Comparison of ENCODE assay signal across 8 cellular contexts in the genomic region with DNA sequence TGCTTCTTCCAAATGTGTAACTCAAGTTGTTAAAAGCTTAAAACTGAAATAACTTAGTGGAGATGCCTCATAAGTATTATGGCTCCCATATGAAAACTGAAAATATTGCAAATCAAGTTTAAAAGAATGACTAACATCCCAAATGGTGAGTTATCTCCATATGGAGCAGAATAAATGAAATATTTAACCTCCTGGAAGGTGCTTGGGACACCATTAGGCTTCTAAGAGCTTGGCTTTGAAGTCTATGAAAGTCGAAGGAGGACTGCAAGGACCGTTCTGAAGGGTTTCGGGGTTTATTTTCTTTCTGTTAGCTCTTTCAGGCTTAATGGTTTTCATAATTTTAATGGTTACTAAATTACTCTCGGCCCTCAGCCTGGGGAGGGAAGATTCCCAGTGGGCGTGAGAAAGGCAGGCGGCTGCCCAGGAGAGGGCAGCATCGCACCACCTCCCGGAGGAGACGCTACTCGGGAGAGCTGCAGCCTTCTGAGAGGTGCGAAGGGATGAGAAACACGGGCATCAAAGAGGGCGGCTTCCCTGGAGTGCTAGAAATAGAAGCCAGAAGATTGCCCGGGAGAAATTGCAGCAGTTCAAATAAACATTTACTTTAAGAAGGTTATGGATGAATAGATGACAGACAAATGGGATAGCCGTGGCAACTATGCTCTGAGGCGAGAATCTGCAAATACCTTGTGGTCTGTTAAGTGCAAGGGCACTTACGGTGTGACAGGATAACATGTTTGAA. TPM values are rescaled to one million over a fixed set of nuclear protein-coding genes. Genes with fewer than 3 reads are reported as not detected.
A peak's percentile ranks its signal among the peaks of the same experiment; 100 is the strongest.
DNase-seq lines count a peak whose midpoint lies in the region; ATAC-seq and TF ChIP-seq lines count a peak whose summit lies in the region.

No MANE protein-coding gene starts in this region.

- TF ChIP-seq CTCF in AG04450 (IDR thresholded peaks at IDR 0.05; ENCODE audit: low read depth, low read length) (peak; percentile 99), colonic mucosa (IDR thresholded peaks at IDR 0.05) (peak; percentile 82), left lung (IDR thresholded peaks at IDR 0.05) (peak; percentile 84 to 89)

- intact Hi-C loops in activated CD4-positive, alpha-beta T cell treated with anti-CD3 and anti-CD28 coated beads, Interleukin-2, amount 10 ng/mL, durations not matched to agents 24 days and 14 days (cut with micrococcal nuclease): loop anchor here (1.0 to 10.0 kb wide), 7 partner anchors 49 to 793 kb away; partner anchors contain the start of gene RAB3GAP1
- intact Hi-C loops in colonic mucosa (cut with DNase I) (loop anchor here (2.0 to 10.0 kb wide), 2 partner anchors 707 to 791 kb away; no protein-coding TSS in a partner anchor), left lung (cut with DNase I) (loop anchor here in 1 of 2 donors (5.0 kb wide), 1 partner anchor 708 kb away; no protein-coding TSS in a partner anchor)

- no peaks in the 10 kb centered on the region for H3K9me3 ChIP-seq in AG04450 (ENCODE audit: control insufficient read depth, insufficient read depth, low read length)
- H3K9me3 ChIP-seq in colonic mucosa: no peaks in the 10 kb centered on the region
- H3K9me3 ChIP-seq in left lung: no peaks in the 10 kb centered on the region

- H3K27me3 ChIP-seq in AG04450 (ENCODE audit: control insufficient read depth, insufficient read depth, low read length) (peaks cover 15% of the 10 kb centered on the region), colonic mucosa (no peaks in the 10 kb centered on the region), left lung (peaks cover 9 to 28% of the 10 kb centered on the region in 2 donors)

- H3K27me3 Mint-ChIP-seq in activated CD4-positive, alpha-beta T cell treated with anti-CD3 and anti-CD28 coated beads, Interleukin-2, amount 10 ng/mL, durations not matched to agents 24 days and 14 days: peaks cover 21% of the 10 kb centered on the region

- H3K9ac ChIP-seq in colonic mucosa (ENCODE audit: low read depth in 2 of 2, low read length in 2 of 2): no peak overlapping the region

- H3K27ac Mint-ChIP-seq in activated CD4-positive, alpha-beta T cell treated with anti-CD3 and anti-CD28 coated beads, Interleukin-2, amount 10 ng/mL, durations not matched to agents 24 days and 14 days: no peak overlapping the region

- H3K4me3 Mint-ChIP-seq in activated CD4-positive, alpha-beta T cell treated with anti-CD3 and anti-CD28 coated beads, Interleukin-2, amount 10 ng/mL, durations not matched to agents 24 days and 14 days: peak overlapping the region; percentile 30

- no peaks in the 10 kb centered on the region for H3K36me3 Mint-ChIP-seq in activated CD4-positive, alpha-beta T cell treated with anti-CD3 and anti-CD28 coated beads, Interleukin-2, amount 10 ng/mL, durations not matched to agents 24 days and 14 days (ENCODE audit: low read depth)

- no peaks in the 10 kb centered on the region for H3K36me3 ChIP-seq in colonic mucosa
- H3K36me3 ChIP-seq in left lung: no peaks in the 10 kb centered on the region

- H3K4me1 ChIP-seq in colonic mucosa: no peaks in the 10 kb centered on the region
- H3K4me1 ChIP-seq in left lung: peaks cover 0 to 6% of the 10 kb centered on the region in 2 donors

- H3K9me3 Mint-ChIP-seq in activated CD4-positive, alpha-beta T cell treated with anti-CD3 and anti-CD28 coated beads, Interleukin-2, amount 10 ng/mL, durations not matched to agents 24 days and 14 days: no peaks in the 10 kb centered on the region

- ATAC-seq in GM18517 (IDR thresholded peaks at IDR 0.05; ENCODE audit: unreplicated experiment) (peak; percentile 77), HG03097 (IDR thresholded peaks at IDR 0.05; ENCODE audit: low FRiP score, unreplicated experiment) (peak; percentile 65), left lung (peak; percentile 100)

- CTCF ChIA-PET in AG04450 (lab: Charles Lee): interaction anchor here (0.6 to 7.3 kb wide), 102 partner anchors 8 to 919 kb away, joined by 3 to 125 read pairs (median 4); partner anchors contain the start of genes MAP3K19, R3HDM1, RAB3GAP1 and ZRANB3

- H3K4me3 ChIP-seq in AG04450 (ENCODE audit: low read depth, low read length) (peak overlapping the region; percentile 37), colonic mucosa (no peak overlapping the region), left lung (no peak overlapping the region)

- H3K4me1 Mint-ChIP-seq in activated CD4-positive, alpha-beta T cell treated with anti-CD3 and anti-CD28 coated beads, Interleukin-2, amount 10 ng/mL, durations not matched to agents 24 days and 14 days: peaks cover 5% of the 10 kb centered on the region

- DNase-seq in AG04450 (ENCODE audit: low read depth, low spot score): peak; percentile 18
- DNase-seq in NCI-H226: peak; percentile 51
- peak; percentile 91 for DNase-seq in activated CD4-positive, alpha-beta T cell treated with anti-CD3 and anti-CD28 coated beads, Interleukin-2, amount 10 ng/mL, durations not matched to agents 24 days and 14 days
- peak; percentile 73 for DNase-seq in colonic mucosa
- DNase-seq in left lung: peak; percentile 64 to 88
- peak; percentile 61 to 69 for DNase-seq in stimulated activated CD4-positive, alpha-beta T cell treated with anti-CD3 and anti-CD28 coated beads, Interleukin-4, amount 100 ng/mL, for 48 hours (ENCODE audit: low read depth in 2 of 2)

- POLR2A ChIA-PET in AG04450 (lab: Yijun Ruan, JAX): interaction anchor here (1.2 kb wide), 1 partner anchor 705 kb away, joined by 3 read pairs; no protein-coding TSS in a partner anchor

- H3K27ac ChIP-seq in AG04450 (ENCODE audit: low read depth, low read length): no peak overlapping the region
- no peak overlapping the region for H3K27ac ChIP-seq in colonic mucosa
- no peak overlapping the region for H3K27ac ChIP-seq in left lung

RNA-seq across cellular contexts. Expression of gene MAP3K19, which starts 43.1 kb away (rescaled TPM):
- not detected in 2 replicates for polyA plus RNA-seq in AG04450 (2011; rRNA removed)
- polyA minus RNA-seq in AG04450 (2011; rRNA and poly(A)+ RNA removed): not detected in 2 replicates
- total RNA-seq in activated CD4-positive, alpha-beta T cell treated with anti-CD3 and anti-CD28 coated beads, Interleukin-2, amount 10 ng/mL, durations not matched to agents 24 days and 14 days: not detected in 2 replicates
- total RNA-seq in colonic mucosa: not detected
- total RNA-seq in left lung: 1 to 10 TPM in 1 of 2 donors, not detected in 1; 2.1 TPM

RNA-seq across cellular contexts. Expression of gene RAB3GAP1, which starts 47.9 kb away (rescaled TPM):
- polyA plus RNA-seq in AG04450 (2011; rRNA removed): 42.6 and 47.5 TPM in 2 replicates
- polyA minus RNA-seq in AG04450 (2011; rRNA and poly(A)+ RNA removed): 38.3 and 55.7 TPM in 2 replicates
- 24.2 and 26.3 TPM in 2 replicates for total RNA-seq in activated CD4-positive, alpha-beta T cell treated with anti-CD3 and anti-CD28 coated beads, Interleukin-2, amount 10 ng/mL, durations not matched to agents 24 days and 14 days
- 10 to 100 TPM; 34.3 to 47.9 TPM for total RNA-seq in colonic mucosa
- total RNA-seq in left lung: 10 to 100 TPM; 40.2 to 45.2 TPM

Comparison
In these comparisons a context has a peak if more than half of its experiments do, and no peak if none do; other contexts are left out.
1. DNase-seq: peak in every context shown above with its lines; median percentile 91 in activated CD4-positive, alpha-beta T cell treated with anti-CD3 and anti-CD28 coated beads, Interleukin-2, amount 10 ng/mL, durations not matched to agents 24 days and 14 days; 76 in left lung; 73 in colonic mucosa; 65 in stimulated activated CD4-positive, alpha-beta T cell treated with anti-CD3 and anti-CD28 coated beads, Interleukin-4, amount 100 ng/mL, for 48 hours; 51 in NCI-H226; 18 in AG04450.